18 cellular contexts compared by ENCODE assay signal in the genomic region with DNA sequence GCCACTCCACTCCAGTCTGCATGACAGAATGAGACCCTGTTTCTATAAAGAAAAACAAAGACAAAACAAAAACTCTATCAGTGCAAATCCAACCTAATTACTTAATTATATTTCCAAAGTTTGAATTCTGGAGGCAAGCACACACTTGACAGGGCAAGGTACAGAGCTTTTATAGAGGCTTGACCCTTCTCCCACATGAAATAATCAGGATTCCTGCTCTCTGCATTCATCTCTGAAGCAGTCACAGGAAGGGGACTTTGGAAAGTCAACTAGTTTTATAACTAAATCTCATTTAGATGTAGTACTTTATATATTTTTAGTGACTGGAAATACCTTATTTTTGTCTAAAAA.
DNase-seq lines count a peak whose midpoint lies in the region; ATAC-seq, FAIRE-seq and TF ChIP-seq lines count a peak whose summit lies in the region.
"Had no signal": no experiment of that assay in that cellular context is flagged by ENCODE, and none has a peak within 500 bp of the region (broad histone marks: within the 10 kb centered on the region; RNA-seq: fewer than 3 reads in every experiment).

No MANE protein-coding gene starts in this region.

- dilution Hi-C loops in endothelial cell of umbilical vein (cut with MboI; ENCODE audit: extremely low pct_ligation_motif_present, low sequenced_read_pairs) = no loop called here

- FAIRE-seq in endothelial cell of umbilical vein (lab: Jason Lieb, UNC) = no peak
- FAIRE-seq: D721Med had no signal

- TF ChIP-seq CTCF in Peyer's patch (IDR thresholded peaks at IDR 0.05) = no peak
- no peak for TF ChIP-seq CTCF in endothelial cell of umbilical vein (IDR thresholded peaks at IDR 0.05; ENCODE audit: extremely low read depth in 1 of 2, insufficient read depth in 1 of 2, low read depth in 1 of 2, low read length in 2 of 2)

- TF ChIP-seq POLR2A in Peyer's patch (IDR thresholded peaks at IDR 0.05) (no peak), endothelial cell of umbilical vein (IDR thresholded peaks at IDR 0.05; ENCODE audit: low read depth, low read length) (no peak)

- H3K27ac ChIP-seq in Peyer's patch (peak overlapping the region in 3 of 4 donors; percentile 32 to 86 (median 73)), endothelial cell of umbilical vein (ENCODE audit: insufficient read depth, low read depth, low read length) (peak overlapping the region; percentile 74), mucosa of rectum (ENCODE audit: low read depth in 2 of 2, low read length in 2 of 2) (peak overlapping the region; percentile 89 to 92), right cardiac atrium (ENCODE audit: low read length) (no peak overlapping the region)
- H3K27ac ChIP-seq: ovary, upper lobe of right lung had no signal

- peak; percentile 22 for DNase-seq in A172 (ENCODE audit: low spot score)
- DNase-seq in Peyer's patch = no peak
- DNase-seq in endothelial cell of umbilical vein (ENCODE audit: low read depth, low spot score) = no peak
- no peak for DNase-seq in islet precursor cell
- DNase-seq in right cardiac atrium = no peak
- DNase-seq: activated T-cell treated with anti-CD3 and anti-CD28 coated beads, Interleukin-2, amount 50 U/mL, for 72 hours; C1 segment of cervical spinal cord; H7; left lung; NCI-H1436 treated with DMSO at 0.1 percent for 48 hours; ovary; stimulated activated naive CD8-positive, alpha-beta T cell treated with anti-CD3 and anti-CD28 coated beads, Interleukin-15, amount 100 ng/mL, for 72 hours; T-helper 9 cell; upper lobe of right lung had no signal

- CTCF ChIA-PET in endothelial cell of umbilical vein (lab: Charles Lee) = interaction anchor here (1.0 to 1.3 kb wide), 7 partner anchors 11 to 224 kb away, joined by 3 to 8 read pairs (median 4); no protein-coding TSS in a partner anchor

- H3K79me2 ChIP-seq in endothelial cell of umbilical vein (ENCODE audit: control insufficient read depth, insufficient read depth, low read length) = no peaks in the 10 kb centered on the region

- peak overlapping the region in 1 of 4 donors; percentile 14 for H3K4me3 ChIP-seq in Peyer's patch
- H3K4me3 ChIP-seq in endothelial cell of umbilical vein (replicated peaks in 1 of 3; ENCODE audit: insufficient read depth in 1 of 3, low read depth in 1 of 3, low read length in 3 of 3) = no peak overlapping the region
- H3K4me3 ChIP-seq in mucosa of rectum (ENCODE audit: low read length in 2 of 2) = peak overlapping the region in 1 of 2 donors; percentile 57
- no peak overlapping the region for H3K4me3 ChIP-seq in right cardiac atrium (ENCODE audit: low read length)
- H3K4me3 ChIP-seq: left lung, ovary, upper lobe of right lung had no signal

- H2AFZ ChIP-seq in endothelial cell of umbilical vein (ENCODE audit: low read depth, low read length) = peak overlapping the region; percentile 21

- intact Hi-C loops in endothelial cell of umbilical vein (cut with micrococcal nuclease) = loop anchor here (1.0 kb wide), 1 partner anchor 91 kb away; a partner anchor contains a TSS
- intact Hi-C loops in right cardiac atrium (cut with DNase I) = no loop called here

- peaks cover 0 to 21% (median 0%) of the 10 kb centered on the region in 4 donors for H3K4me1 ChIP-seq in Peyer's patch
- peaks cover 16% of the 10 kb centered on the region for H3K4me1 ChIP-seq in endothelial cell of umbilical vein (ENCODE audit: control insufficient read depth, extremely low read depth, insufficient read depth, low read length)
- peaks cover 21 to 27% of the 10 kb centered on the region in 2 donors for H3K4me1 ChIP-seq in mucosa of rectum (ENCODE audit: control insufficient read depth in 2 of 2, insufficient read depth in 2 of 2, low read length in 2 of 2)
- no peaks in the 10 kb centered on the region for H3K4me1 ChIP-seq in right cardiac atrium (ENCODE audit: control insufficient read depth, insufficient read depth, low read length)

- H4K20me1 ChIP-seq in endothelial cell of umbilical vein (replicated peaks; ENCODE audit: control insufficient read depth, extremely low read depth, insufficient read depth, low read length) = no peaks in the 10 kb centered on the region

- BruUV-seq in endothelial cell of umbilical vein (replicated peaks; lab: Mats Ljungman, UMichigan) = no TSS peak

- peak overlapping the region; percentile 94 for H3K4me2 ChIP-seq in endothelial cell of umbilical vein (ENCODE audit: insufficient read depth, low read length)

- H3K36me3 ChIP-seq in Peyer's patch (no peaks in the 10 kb centered on the region), endothelial cell of umbilical vein (ENCODE audit: control insufficient read depth in 2 of 2, extremely low read depth in 1 of 2, insufficient read depth in 2 of 2, low read length in 2 of 2) (no peaks in the 10 kb centered on the region), mucosa of rectum (ENCODE audit: control insufficient read depth in 2 of 2, insufficient read depth in 2 of 2, low read length in 2 of 2) (no peaks in the 10 kb centered on the region)
- H3K36me3 ChIP-seq: left lung, ovary, upper lobe of right lung had no signal

- no peak overlapping the region for H3K9ac ChIP-seq in endothelial cell of umbilical vein (replicated peaks; ENCODE audit: extremely low read depth, insufficient read depth, low read length)
- peak overlapping the region in 1 of 2 donors; percentile 31 for H3K9ac ChIP-seq in mucosa of rectum (ENCODE audit: low read depth in 1 of 2, low read length in 2 of 2)

- H3K9me1 ChIP-seq in endothelial cell of umbilical vein (replicated peaks; ENCODE audit: control insufficient read depth, extremely low read depth, insufficient read depth, low read length) = no peaks in the 10 kb centered on the region

- H3K27me3 ChIP-seq in Peyer's patch = no peaks in the 10 kb centered on the region
- no peaks in the 10 kb centered on the region for H3K27me3 ChIP-seq in endothelial cell of umbilical vein (ENCODE audit: control insufficient read depth in 2 of 2, insufficient read depth in 2 of 2, low read length in 2 of 2)
- no peaks in the 10 kb centered on the region for H3K27me3 ChIP-seq in mucosa of rectum (ENCODE audit: control insufficient read depth in 2 of 2, insufficient read depth in 2 of 2, low read length in 2 of 2)
- no peaks in the 10 kb centered on the region for H3K27me3 ChIP-seq in right cardiac atrium (ENCODE audit: control insufficient read depth, insufficient read depth)
- H3K27me3 ChIP-seq: left lung, ovary, upper lobe of right lung had no signal

- POLR2A ChIA-PET in endothelial cell of umbilical vein (lab: Charles Lee) = no interaction called here

- ATAC-seq in right cardiac atrium (no peak), GM21576 (IDR thresholded peaks at IDR 0.05; ENCODE audit: unreplicated experiment) (no peak), GM19397 (IDR thresholded peaks at IDR 0.05; ENCODE audit: unreplicated experiment) (no peak)
- ATAC-seq: activated T-cell treated with anti-CD3 and anti-CD28 coated beads, Interleukin-2, amount 50 U/mL, for 72 hours; stimulated activated naive CD8-positive, alpha-beta T cell treated with anti-CD3 and anti-CD28 coated beads, Interleukin-15, amount 100 ng/mL, for 72 hours had no signal

- no peaks in the 10 kb centered on the region for H3K9me3 ChIP-seq in Peyer's patch
- H3K9me3 ChIP-seq in endothelial cell of umbilical vein (replicated peaks; ENCODE audit: control insufficient read depth, insufficient read depth, low read length) = no peaks in the 10 kb centered on the region
- no peaks in the 10 kb centered on the region for H3K9me3 ChIP-seq in mucosa of rectum (ENCODE audit: control insufficient read depth in 2 of 2, low read length in 2 of 2)
- H3K9me3 ChIP-seq in right cardiac atrium (ENCODE audit: control insufficient read depth, low read length) = no peaks in the 10 kb centered on the region
- H3K9me3 ChIP-seq: left lung, ovary, upper lobe of right lung had no signal

TF ChIP-seq in endothelial cell of umbilical vein, 7 proteins besides CTCF, POLR2A, EP300 and RAD21:
- TF ChIP-seq MYC (IDR thresholded peaks at IDR 0.05; ENCODE audit: low read depth, low read length) = no peak
- TF ChIP-seq, protein P1, sequence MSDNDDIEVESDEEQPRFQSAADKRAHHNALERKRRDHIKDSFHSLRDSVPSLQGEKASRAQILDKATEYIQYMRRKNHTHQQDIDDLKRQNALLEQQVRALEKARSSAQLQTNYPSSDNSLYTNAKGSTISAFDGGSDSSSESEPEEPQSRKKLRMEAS (IDR thresholded peaks at IDR 0.05; ENCODE audit: insufficient read depth, insufficient read length) = no peak
- no peak for TF ChIP-seq FOS (IDR thresholded peaks at IDR 0.05; ENCODE audit: borderline replicate concordance, insufficient read depth, low read length)
- no peak for TF ChIP-seq POLR2AphosphoS5 (IDR thresholded peaks at IDR 0.05; ENCODE audit: insufficient read depth, low read depth, low read length)
- TF ChIP-seq EZH2 (IDR thresholded peaks at IDR 0.05; ENCODE audit: borderline replicate concordance, low read depth, low read length, severe bottlenecking) = no peak
- no peak for TF ChIP-seq JUN (IDR thresholded peaks at IDR 0.05; ENCODE audit: borderline replicate concordance, insufficient read depth, insufficient read length, low read depth)
- no peak for TF ChIP-seq GATA2 (IDR thresholded peaks at IDR 0.05; ENCODE audit: insufficient read depth, insufficient read length, low read depth, low read length)
